ENCODE assay signal across 11 cellular contexts in the genomic region with DNA sequence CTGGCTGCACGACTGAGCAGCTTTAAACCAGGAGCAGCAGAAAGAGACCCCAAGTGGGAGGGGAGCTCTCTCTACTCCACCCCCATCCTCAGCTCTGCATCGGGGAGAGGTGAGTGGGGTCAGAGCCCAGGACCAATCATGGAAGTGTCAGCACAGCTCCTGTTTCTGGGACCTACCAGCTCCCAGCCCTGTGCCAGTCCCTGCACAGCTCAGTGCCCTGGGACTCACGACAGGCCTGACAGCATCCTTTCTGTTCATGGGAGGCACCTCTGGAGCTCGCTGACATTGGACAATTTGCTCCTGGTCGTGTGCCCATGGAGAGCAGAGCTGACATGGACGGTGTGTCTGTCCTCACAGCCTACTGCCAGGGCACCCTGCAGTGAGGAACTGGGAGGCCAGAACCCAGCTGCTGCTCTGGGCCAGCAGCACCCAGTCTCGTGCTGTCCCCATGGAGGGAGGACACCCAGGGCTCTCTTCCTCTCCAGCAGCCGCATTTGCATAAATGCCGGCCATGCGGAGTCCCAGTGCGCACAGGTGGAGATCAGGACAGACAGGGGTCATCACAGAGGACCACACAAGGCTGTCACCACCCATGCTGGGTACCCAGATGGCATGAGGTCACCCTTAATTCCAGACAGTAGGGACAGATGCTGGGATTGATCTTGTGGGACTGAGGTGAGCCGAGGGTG. TPM values are rescaled to one million over a fixed set of nuclear protein-coding genes. Genes with fewer than 3 reads are reported as not detected.
DNase-seq lines count a peak whose midpoint lies in the region; ATAC-seq and TF ChIP-seq lines count a peak whose summit lies in the region.
"Had no signal": no experiment of that assay in that cellular context is flagged by ENCODE, and none has a peak within 500 bp of the region (broad histone marks: within the 10 kb centered on the region; RNA-seq: fewer than 3 reads in every experiment).

No MANE protein-coding gene starts in this region.

- H3K27ac Mint-ChIP-seq in activated CD4-positive, alpha-beta T cell treated with anti-CD3 and anti-CD28 coated beads, Interleukin-2, amount 10 ng/mL, durations not matched to agents 24 days and 14 days: peak overlapping the region; percentile 25
- H3K27ac Mint-ChIP-seq in activated naive CD8-positive, alpha-beta T cell treated with anti-CD3 and anti-CD28 coated beads for 36 hours: peak overlapping the region; percentile 47
- no peak overlapping the region for H3K27ac Mint-ChIP-seq in natural killer cell

- no peak for DNase-seq in activated CD4-positive, alpha-beta T cell treated with anti-CD3 and anti-CD28 coated beads, Interleukin-2, amount 10 ng/mL, durations not matched to agents 24 days and 14 days
- DNase-seq in activated CD4-positive, alpha-beta T cell treated with anti-CD3 and anti-CD28 coated beads for 1 hour: no peak
- DNase-seq in activated naive CD8-positive, alpha-beta T cell treated with anti-CD3 and anti-CD28 coated beads for 36 hours: no peak
- no peak for DNase-seq in natural killer cell
- DNase-seq in SHP77 treated with DMSO at 0.1 percent for 48 hours (lab: John Stamatoyannopoulos, UW): no peak
- DNase-seq in gastrocnemius medialis: no peak
- DNase-seq: body of pancreas, NCI-H2029 had no signal

- H3K27me3 ChIP-seq in gastrocnemius medialis: no peaks in the 10 kb centered on the region
- H3K27me3 ChIP-seq: body of pancreas had no signal

- H3K4me1 ChIP-seq in gastrocnemius medialis: no peaks in the 10 kb centered on the region
- H3K4me1 ChIP-seq: body of pancreas had no signal

- ATAC-seq in HG03039 (IDR thresholded peaks at IDR 0.05; ENCODE audit: unreplicated experiment) (peak; percentile 19), natural killer cell (peak in 2 of 3 donors; percentile 43 to 45), GM21381 (IDR thresholded peaks at IDR 0.05; ENCODE audit: unreplicated experiment) (no peak), gastrocnemius medialis (no peak)
- ATAC-seq: body of pancreas had no signal

- in situ Hi-C loops in gastrocnemius medialis (cut with MboI; ENCODE audit: low sequenced_read_pairs in 4 of 4): no loop called here

- H3K27ac ChIP-seq in gastrocnemius medialis: no peak overlapping the region
- H3K27ac ChIP-seq: body of pancreas had no signal

- TF ChIP-seq CTCF in natural killer cell (IDR thresholded peaks at IDR 0.05): no peak
- no peak for TF ChIP-seq CTCF in gastrocnemius medialis (IDR thresholded peaks at IDR 0.05 in 4 of 5, conservative IDR thresholded peaks at IDR 0.05 in 1 of 5)

- intact Hi-C loops in activated CD4-positive, alpha-beta T cell treated with anti-CD3 and anti-CD28 coated beads, Interleukin-2, amount 10 ng/mL, durations not matched to agents 24 days and 14 days (cut with micrococcal nuclease): no loop called here
- intact Hi-C loops in natural killer cell (cut with micrococcal nuclease): no loop called here
- intact Hi-C loops in gastrocnemius medialis (cut with DNase I; ENCODE audit: low total_unique reads): no loop called here

- no peak overlapping the region for H3K4me3 ChIP-seq in gastrocnemius medialis
- H3K4me3 ChIP-seq: body of pancreas had no signal

- no peaks in the 10 kb centered on the region for H3K9me3 ChIP-seq in gastrocnemius medialis
- H3K9me3 ChIP-seq: body of pancreas had no signal

- H3K9me3 Mint-ChIP-seq in activated CD4-positive, alpha-beta T cell treated with anti-CD3 and anti-CD28 coated beads, Interleukin-2, amount 10 ng/mL, durations not matched to agents 24 days and 14 days: no peaks in the 10 kb centered on the region
- no peaks in the 10 kb centered on the region for H3K9me3 Mint-ChIP-seq in activated naive CD8-positive, alpha-beta T cell treated with anti-CD3 and anti-CD28 coated beads for 36 hours
- H3K9me3 Mint-ChIP-seq in natural killer cell: no peaks in the 10 kb centered on the region

- H3K4me1 Mint-ChIP-seq in activated CD4-positive, alpha-beta T cell treated with anti-CD3 and anti-CD28 coated beads, Interleukin-2, amount 10 ng/mL, durations not matched to agents 24 days and 14 days: peaks cover 27% of the 10 kb centered on the region
- H3K4me1 Mint-ChIP-seq in activated naive CD8-positive, alpha-beta T cell treated with anti-CD3 and anti-CD28 coated beads for 36 hours: peaks cover 26% of the 10 kb centered on the region
- H3K4me1 Mint-ChIP-seq in natural killer cell: peaks cover 7 to 12% of the 10 kb centered on the region in 2 donors

- TF ChIP-seq POLR2A in gastrocnemius medialis (IDR thresholded peaks at IDR 0.05): no peak

- H3K36me3 Mint-ChIP-seq in activated CD4-positive, alpha-beta T cell treated with anti-CD3 and anti-CD28 coated beads, Interleukin-2, amount 10 ng/mL, durations not matched to agents 24 days and 14 days (ENCODE audit: low read depth): no peaks in the 10 kb centered on the region
- H3K36me3 Mint-ChIP-seq in activated naive CD8-positive, alpha-beta T cell treated with anti-CD3 and anti-CD28 coated beads for 36 hours: peaks cover under 1% of the 10 kb centered on the region
- H3K36me3 Mint-ChIP-seq in natural killer cell: no peaks in the 10 kb centered on the region

- H3K36me3 ChIP-seq in gastrocnemius medialis: no peaks in the 10 kb centered on the region

- H3K4me3 Mint-ChIP-seq in activated CD4-positive, alpha-beta T cell treated with anti-CD3 and anti-CD28 coated beads, Interleukin-2, amount 10 ng/mL, durations not matched to agents 24 days and 14 days: no peak overlapping the region
- H3K4me3 Mint-ChIP-seq in activated naive CD8-positive, alpha-beta T cell treated with anti-CD3 and anti-CD28 coated beads for 36 hours: no peak overlapping the region
- H3K4me3 Mint-ChIP-seq in natural killer cell: no peak overlapping the region

- no peaks in the 10 kb centered on the region for H3K27me3 Mint-ChIP-seq in activated CD4-positive, alpha-beta T cell treated with anti-CD3 and anti-CD28 coated beads, Interleukin-2, amount 10 ng/mL, durations not matched to agents 24 days and 14 days
- H3K27me3 Mint-ChIP-seq in activated naive CD8-positive, alpha-beta T cell treated with anti-CD3 and anti-CD28 coated beads for 36 hours: no peaks in the 10 kb centered on the region
- no peaks in the 10 kb centered on the region for H3K27me3 Mint-ChIP-seq in natural killer cell (ENCODE audit: low read depth in 2 of 2)

RNA-seq across cellular contexts. Expression of a gene that starts 45.9 kb away (rescaled TPM):
- not detected in 2 replicates for total RNA-seq in activated CD4-positive, alpha-beta T cell treated with anti-CD3 and anti-CD28 coated beads, Interleukin-2, amount 10 ng/mL, durations not matched to agents 24 days and 14 days
- not detected for total RNA-seq in activated naive CD8-positive, alpha-beta T cell treated with anti-CD3 and anti-CD28 coated beads for 36 hours
- total RNA-seq in natural killer cell: not detected
- total RNA-seq in gastrocnemius medialis: not detected
- total RNA-seq: body of pancreas; T-helper 2 cell treated with Interferon-gamma antibody and Interleukin-4, amounts not matched to agents 100 ng/mL and 5 ng/mL, for 36 hours had no signal

Comparison
In these comparisons a context has a peak if more than half of its experiments do, and no peak if none do; other contexts are left out.
1. H3K27ac Mint-ChIP-seq: peak in activated CD4-positive, alpha-beta T cell treated with anti-CD3 and anti-CD28 coated beads, Interleukin-2, amount 10 ng/mL, durations not matched to agents 24 days and 14 days (single experiment) and activated naive CD8-positive, alpha-beta T cell treated with anti-CD3 and anti-CD28 coated beads for 36 hours (single experiment); none in natural killer cell (0 of 2).
2. ATAC-seq: peak in HG03039 (single experiment) and natural killer cell (2 of 3); none in GM21381 (single experiment) and gastrocnemius medialis (0 of 2).